In the genomic region with DNA sequence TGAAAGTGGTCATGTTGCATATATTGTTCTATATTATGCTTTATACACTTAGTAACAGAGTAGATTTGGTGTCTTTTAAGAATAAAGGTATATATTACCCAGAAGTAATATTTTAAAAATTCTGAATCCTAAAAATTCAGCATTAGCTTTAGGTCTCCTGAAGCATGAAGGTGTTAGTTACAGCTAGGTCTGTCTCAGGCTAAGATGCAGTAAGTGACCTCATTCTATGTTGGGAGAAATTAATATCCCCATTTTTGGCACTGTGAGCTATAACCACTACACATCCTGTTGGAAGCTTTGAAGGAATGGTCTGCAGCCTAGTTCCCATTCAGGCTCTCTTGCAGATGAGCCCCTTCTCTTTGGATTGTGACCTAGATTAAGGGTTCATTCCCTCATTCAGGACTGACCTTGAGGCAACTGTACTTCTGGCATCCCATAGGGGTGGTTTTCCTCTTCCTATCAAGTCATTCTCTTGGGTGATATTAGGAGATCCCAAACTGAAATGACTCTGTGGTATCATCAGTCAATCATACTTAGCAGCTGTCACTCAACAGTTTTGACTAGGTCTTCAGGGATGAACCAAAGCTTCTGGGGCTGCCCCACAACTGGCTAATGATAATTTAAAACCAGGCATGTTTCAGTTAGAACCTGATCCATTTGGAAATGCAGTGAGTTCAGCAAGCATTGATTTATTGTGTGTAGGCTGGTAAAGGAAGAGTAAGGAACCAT, we compare ENCODE assay signal across 25 cellular contexts.
"Had no signal": no experiment of that assay in that cellular context is flagged by ENCODE, and none has a peak within 500 bp of the region (broad histone marks: within the 10 kb centered on the region; RNA-seq: fewer than 3 reads in every experiment).

No MANE protein-coding gene starts in this region.

- H3K27me3 ChIP-seq: breast epithelium, colonic mucosa, dorsolateral prefrontal cortex, left lung, right lobe of liver, tibial artery had no signal

- H3K9ac ChIP-seq: parathyroid adenoma had no signal

- H3K4me1 ChIP-seq: breast epithelium, colonic mucosa, left lung, parathyroid adenoma, right lobe of liver, tibial artery had no signal

- DNase-seq: activated CD4-positive, alpha-beta T cell treated with anti-CD3 and anti-CD28 coated beads, Interleukin-2, amount 50 U/mL, for 1 hour; activated CD8-positive, alpha-beta memory T cell treated with anti-CD3 and anti-CD28 coated beads, Interleukin-2, amount 50 U/mL, for 4 hours; activated naive CD4-positive, alpha-beta T cell treated with anti-CD3 and anti-CD28 coated beads for 36 hours; activated naive CD8-positive, alpha-beta T cell treated with anti-CD3 and anti-CD28 coated beads, Interleukin-2, amount 10 ng/mL, durations not matched to agents 7 days and 5 days; activated T-cell treated with anti-CD3 and anti-CD28 coated beads, Interleukin-2, amount 50 U/mL, for 4 hours; amniotic stem cell; colonic mucosa; dorsolateral prefrontal cortex; effector memory CD8-positive, alpha-beta T cell; foreskin melanocyte; hippocampal formation; kidney glomerular epithelial cell; left lung; naive B cell; nucleus accumbens; right lobe of liver; stimulated activated CD4-positive, alpha-beta T cell treated with anti-CD3 and anti-CD28 coated beads, Interleukin-2, amount 100 ng/mL, for 24 hours; stimulated activated naive CD8-positive, alpha-beta T cell treated with anti-CD3 and anti-CD28 coated beads, Interleukin-15, amount 100 ng/mL, for 72 hours; tibial artery had no signal

- ATAC-seq: activated T-cell treated with anti-CD3 and anti-CD28 coated beads, Interleukin-2, amount 50 U/mL, for 4 hours; effector memory CD8-positive, alpha-beta T cell; esophagus mucosa; left lung; right lobe of liver; stimulated activated effector memory CD8-positive, alpha-beta T cell treated with anti-CD3 and anti-CD28 coated beads, Interleukin-12 subunit alpha, Interleukin-12 subunit beta, amount 100 ng/mL, for 72 hours; stimulated activated naive CD8-positive, alpha-beta T cell treated with anti-CD3 and anti-CD28 coated beads, Interleukin-15, amount 100 ng/mL, for 72 hours had no signal

- H2AFZ ChIP-seq: parathyroid adenoma had no signal

- H3K4me3 ChIP-seq: breast epithelium, colonic mucosa, dorsolateral prefrontal cortex, left lung, lung, right lobe of liver, skin epidermis, tibial artery had no signal

- H3K9me3 ChIP-seq: breast epithelium, colonic mucosa, left lung, right lobe of liver, tibial artery had no signal

- H3K36me3 ChIP-seq: breast epithelium, colonic mucosa, right lobe of liver had no signal

- H3K79me2 ChIP-seq: parathyroid adenoma had no signal

- H3K27ac ChIP-seq: breast epithelium, colonic mucosa, dorsolateral prefrontal cortex, left lung, parathyroid adenoma, right lobe of liver, skin epidermis, tibial artery had no signal
